Comparison of ENCODE assay signal across 8 cellular contexts in the genomic region with DNA sequence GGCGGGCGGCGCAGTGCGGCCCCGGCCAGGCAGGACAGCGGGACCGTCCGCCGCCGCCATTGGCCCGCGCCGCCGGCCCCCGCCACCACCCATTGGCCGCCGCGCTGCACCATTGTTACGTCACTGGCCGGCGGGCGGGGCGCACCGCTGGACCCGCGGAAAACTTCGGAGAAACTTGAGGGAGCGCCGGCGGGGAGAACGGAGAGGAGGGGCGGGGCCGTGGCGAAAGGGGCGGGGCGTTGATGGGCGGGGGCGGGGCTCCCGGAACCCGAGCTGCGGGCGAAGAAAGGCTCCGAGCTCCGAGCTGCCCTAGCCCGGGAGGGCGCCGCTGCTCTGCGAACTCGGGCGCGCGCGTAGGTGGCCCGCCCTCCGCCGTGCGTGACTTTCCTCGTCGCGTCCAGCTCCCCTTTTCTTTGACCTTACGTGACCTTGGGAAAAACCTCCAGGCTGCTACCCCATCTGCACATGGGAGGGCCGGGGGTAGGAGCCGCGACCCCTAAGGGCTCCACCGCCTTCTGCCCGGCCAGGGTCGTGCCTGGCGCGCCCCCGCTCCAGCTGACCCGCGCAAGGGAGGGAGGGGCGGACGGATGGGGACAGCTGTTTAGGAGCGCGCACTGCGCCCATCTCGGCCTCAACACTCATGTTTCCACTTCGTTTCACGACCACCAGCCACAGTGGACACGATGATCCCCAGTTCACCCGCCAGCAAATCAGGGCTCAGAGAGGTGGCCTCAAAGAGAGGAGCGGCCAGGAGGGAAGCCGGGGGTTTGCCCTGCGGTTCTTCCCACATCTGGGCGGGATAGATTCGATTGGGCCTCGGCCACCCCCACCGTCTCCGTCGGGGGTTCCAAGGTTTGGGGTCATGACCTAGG. TPM values are rescaled to one million over a fixed set of nuclear protein-coding genes. Genes with fewer than 3 reads are reported as not detected.
DNase-seq lines count a peak whose midpoint lies in the region; ATAC-seq, FAIRE-seq and TF ChIP-seq lines count a peak whose summit lies in the region.

A gene with protein sequence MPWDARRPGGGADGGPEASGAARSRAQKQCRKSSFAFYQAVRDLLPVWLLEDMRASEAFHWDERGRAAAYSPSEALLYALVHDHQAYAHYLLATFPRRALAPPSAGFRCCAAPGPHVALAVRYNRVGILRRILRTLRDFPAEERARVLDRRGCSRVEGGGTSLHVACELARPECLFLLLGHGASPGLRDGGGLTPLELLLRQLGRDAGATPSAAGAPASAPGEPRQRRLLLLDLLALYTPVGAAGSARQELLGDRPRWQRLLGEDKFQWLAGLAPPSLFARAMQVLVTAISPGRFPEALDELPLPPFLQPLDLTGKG (minus strand): TSS at position 33 of the 872 bp plus-strand sequence. CDS start 1,887 bp downstream, outside the sequence.

- CTCF ChIA-PET in A673 (lab: Charles Lee) = no interaction called here

- no peaks in the 10 kb centered on the region for H4K20me1 ChIP-seq in keratinocyte (ENCODE audit: control insufficient read depth, extremely low read depth, insufficient read depth, low read length)

- H3K27ac ChIP-seq in A673 (ENCODE audit: low read depth, low read length, poor library complexity, severe bottlenecking) = peak within 1 kb of the TSS; percentile 85
- peak within 1 kb of the TSS; percentile 87 for H3K27ac ChIP-seq in keratinocyte (ENCODE audit: control insufficient read depth, insufficient read depth, low read length)

- POLR2A ChIA-PET in A673 (lab: Charles Lee; ENCODE audit: low non-redundant PET) = interaction anchor here (0.6 kb wide), 1 partner anchor 145 kb away, joined by 11 read pairs; no protein-coding TSS in a partner anchor

- dilution Hi-C loops in keratinocyte (cut with MboI; ENCODE audit: extremely low pct_ligation_motif_present, low sequenced_read_pairs) = no loop called here

- no peaks in the 10 kb centered on the region for H3K27me3 ChIP-seq in A673 (replicated peaks; ENCODE audit: insufficient read depth, low read depth, low read length, poor library complexity)
- no peaks in the 10 kb centered on the region for H3K27me3 ChIP-seq in keratinocyte (ENCODE audit: control insufficient read depth, extremely low read depth, insufficient read depth, low read length)

- peak; percentile 97 for DNase-seq in A673 (ENCODE audit: low spot score)
- peak; percentile 74 for DNase-seq in NCI-H345 treated with DMSO at 0.1 percent for 48 hours (lab: John Stamatoyannopoulos, UW; ENCODE audit: unreplicated experiment)
- peak; percentile 80 for DNase-seq in activated CD4-positive, alpha-beta T cell treated with anti-CD3 and anti-CD28 coated beads for 1 hour
- DNase-seq in cerebellar cortex (ENCODE audit: low spot score) = peak; percentile 80
- DNase-seq in keratinocyte (ENCODE audit: low read depth, low spot score) = no peak
- peak; percentile 87 to 92 for DNase-seq in stimulated activated CD4-positive, alpha-beta T cell treated with anti-CD3 and anti-CD28 coated beads, Interleukin-12 subunit alpha, Interleukin-12 subunit beta, amount 100 ng/mL, for 24 hours (ENCODE audit: low read depth in 2 of 2)

- intact Hi-C loops in A673 (cut with micrococcal nuclease; ENCODE audit: unreplicated experiment) = no loop called here

- peaks cover 13% of the 10 kb centered on the region for H3K36me3 ChIP-seq in A673 (ENCODE audit: insufficient read depth, low read length, poor library complexity, severe bottlenecking)
- peaks cover 3% of the 10 kb centered on the region in 2 experiments for H3K36me3 ChIP-seq in keratinocyte (ENCODE audit: control insufficient read depth in 2 of 2, extremely low read depth in 1 of 2, insufficient read depth in 2 of 2, low read length in 2 of 2)

- no peak for FAIRE-seq in keratinocyte (lab: Jason Lieb, UNC)

- peak within 1 kb of the TSS; percentile 73 for H2AFZ ChIP-seq in keratinocyte (ENCODE audit: control insufficient read depth, low read length)

- TF ChIP-seq CTCF in A673 (conservative IDR thresholded peaks at IDR 0.05; ENCODE audit: low read depth, low read length) = no peak
- TF ChIP-seq CTCF in keratinocyte (optimal IDR thresholded peaks at IDR 0.05 in 1 of 3, IDR thresholded peaks at IDR 0.05 in 1 of 3, conservative IDR thresholded peaks at IDR 0.05 in 1 of 3; ENCODE audit: extremely low read depth in 1 of 3, insufficient read depth in 2 of 3, low read length in 3 of 3) = no peak

- peak within 1 kb of the TSS; percentile 81 for H3K9ac ChIP-seq in keratinocyte (ENCODE audit: control insufficient read depth, extremely low read depth, insufficient read depth, low read length)

- peak within 1 kb of the TSS; percentile 95 for H3K4me2 ChIP-seq in keratinocyte (ENCODE audit: control insufficient read depth, extremely low read depth, insufficient read depth, low read depth, low read length)

- no peaks in the 10 kb centered on the region for H3K9me1 ChIP-seq in keratinocyte (ENCODE audit: control insufficient read depth, extremely low read depth, insufficient read depth, low read length)

- no peaks in the 10 kb centered on the region for H3K9me3 ChIP-seq in A673 (ENCODE audit: low read depth, low read length, poor library complexity, severe bottlenecking)
- no peaks in the 10 kb centered on the region for H3K9me3 ChIP-seq in keratinocyte (ENCODE audit: control insufficient read depth, low read depth, low read length)

- H3K79me2 ChIP-seq in keratinocyte (ENCODE audit: control insufficient read depth, insufficient read depth, low read length) = no peaks in the 10 kb centered on the region

- peak within 1 kb of the TSS; percentile 74 for H3K4me3 ChIP-seq in A673 (ENCODE audit: low read depth, low read length, poor library complexity, severe bottlenecking)
- peak within 1 kb of the TSS; percentile 57 to 68 (median 63) for H3K4me3 ChIP-seq in keratinocyte (ENCODE audit: control insufficient read depth in 2 of 3, extremely low read depth in 1 of 3, insufficient read depth in 2 of 3, low read depth in 1 of 3, low read length in 3 of 3)

- ATAC-seq in GM18870 (IDR thresholded peaks at IDR 0.05; ENCODE audit: unreplicated experiment) (peak; percentile 60), HG03135 (IDR thresholded peaks at IDR 0.05; ENCODE audit: unreplicated experiment) (peak; percentile 71)

- H3K4me1 ChIP-seq in A673 (ENCODE audit: insufficient read depth, low read length, poor library complexity, severe bottlenecking) (peaks cover 15% of the 10 kb centered on the region), keratinocyte (ENCODE audit: control insufficient read depth, extremely low read depth, insufficient read depth, low read length) (peaks cover 17% of the 10 kb centered on the region)

- BruUV-seq in A673 (replicated peaks; lab: Mats Ljungman, UMichigan) = no TSS peak

RNA-seq across cellular contexts. Expression of the gene that starts here (rescaled TPM):
- total RNA-seq in A673 (2021) = 28.0 and 35.9 TPM in 2 replicates
- polyA plus RNA-seq in keratinocyte = 3.5 to 9.6 TPM (median 4.9 TPM) in 3 replicates
- 8.2 TPM for polyA plus RNA-seq in keratinocyte (2011; ENCODE audit: low read depth)
- 1.6 and 13.9 TPM in 2 replicates for polyA plus RNA-seq in keratinocyte (2011; cell fraction: cytosol; rRNA removed)
- 14.2 and 23.3 TPM in 2 replicates for polyA plus RNA-seq in keratinocyte (2011; cell fraction: nucleus; rRNA removed)
- polyA plus RNA-seq in keratinocyte (2012; ENCODE audit: low replicate concordance) = 7.5 and 17.3 TPM in 2 replicates
- polyA minus RNA-seq in keratinocyte = 2.9 to 3.9 TPM (median 3.1 TPM) in 3 replicates
- 19.6 TPM for polyA minus RNA-seq in keratinocyte (2011; cell fraction: cytosol; rRNA and poly(A)+ RNA removed)
- 8.9 and 9.6 TPM in 2 replicates for polyA minus RNA-seq in keratinocyte (2011; cell fraction: nucleus; rRNA and poly(A)+ RNA removed)
